12 cellular contexts compared by ENCODE assay signal in the genomic region with DNA sequence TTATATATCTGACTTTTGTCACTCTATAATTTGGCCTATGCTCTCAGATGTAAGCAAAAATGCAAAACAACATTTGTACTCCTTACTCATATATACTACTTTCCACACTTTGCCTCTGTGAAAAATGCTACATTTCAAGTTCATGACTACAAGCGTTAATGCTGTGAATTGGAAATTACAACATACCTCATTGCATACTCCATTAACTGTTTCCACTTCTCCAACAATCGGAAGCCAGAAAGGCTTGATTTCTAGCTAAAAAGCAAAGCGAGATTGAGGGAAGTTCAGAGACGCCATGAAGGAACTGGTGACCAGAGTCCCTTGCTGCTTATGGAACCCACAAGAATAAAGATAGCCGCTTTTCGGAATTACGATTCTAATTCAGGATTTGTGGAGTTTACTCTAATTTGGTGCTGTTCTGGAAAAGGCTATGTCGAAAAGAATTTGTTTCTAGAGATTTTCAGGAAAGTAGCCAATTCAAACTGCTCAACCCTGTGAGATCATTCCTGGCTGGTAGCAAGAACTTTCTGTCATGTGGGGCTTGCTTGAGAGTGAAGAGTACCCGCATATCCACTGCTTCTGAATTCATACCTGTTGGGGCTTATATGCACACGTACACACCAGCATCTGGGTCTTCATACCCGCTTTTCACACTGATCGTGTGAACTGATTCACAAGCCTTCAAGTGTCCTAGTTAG.
DNase-seq lines count a peak whose midpoint lies in the region; ATAC-seq and TF ChIP-seq lines count a peak whose summit lies in the region.
"Had no signal": no experiment of that assay in that cellular context is flagged by ENCODE, and none has a peak within 500 bp of the region (broad histone marks: within the 10 kb centered on the region; RNA-seq: fewer than 3 reads in every experiment).

No MANE protein-coding gene starts in this region.

- peak; percentile 83 for DNase-seq in NOMO-1 treated with DMSO at 0.1 percent for 48 hours (lab: John Stamatoyannopoulos, UW; ENCODE audit: unreplicated experiment)
- DNase-seq in esophagus squamous epithelium (lab: John Stamatoyannopoulos, UW) = no peak
- no peak for DNase-seq in nephron progenitor cell
- no peak for DNase-seq in tibial nerve (ENCODE audit: low spot score in 2 of 2)
- no peak for DNase-seq in foreskin melanocyte
- DNase-seq in activated T-cell treated with anti-CD3 and anti-CD28 coated beads, Interleukin-2, amount 50 U/mL, for 48 hours = no peak
- no peak for DNase-seq in pons (ENCODE audit: low spot score)
- DNase-seq: activated gamma-delta T cell treated with Interleukin-2 at 50 U/mL for 16 hours; naive thymus-derived CD8-positive, alpha-beta T cell; NCI-H748 treated with DMSO at 0.1 percent for 48 hours; SK-N-SH had no signal

- no peak for ATAC-seq in HG02970 (IDR thresholded peaks at IDR 0.05; ENCODE audit: low FRiP score, unreplicated experiment)
- ATAC-seq: naive thymus-derived CD8-positive, alpha-beta T cell had no signal

- peak overlapping the region in 1 of 4 donors; percentile 44 for H3K4me3 ChIP-seq in esophagus squamous epithelium
- no peak overlapping the region for H3K4me3 ChIP-seq in tibial nerve

- TF ChIP-seq CTCF in esophagus squamous epithelium (IDR thresholded peaks at IDR 0.05) (no peak), nephron progenitor cell (IDR thresholded peaks at IDR 0.05) (no peak), tibial nerve (IDR thresholded peaks at IDR 0.05) (no peak)

- intact Hi-C loops in esophagus squamous epithelium (cut with DNase I) = no loop called here

- peak overlapping the region; percentile 63 to 71 (median 71) for H3K27ac ChIP-seq in esophagus squamous epithelium
- peak overlapping the region; percentile 44 to 81 (median 58) for H3K27ac ChIP-seq in tibial nerve

- peaks cover 88% of the 10 kb centered on the region for H3K4me1 Mint-ChIP-seq in nephron progenitor cell

- H3K36me3 ChIP-seq in esophagus squamous epithelium (no peaks in the 10 kb centered on the region), tibial nerve (no peaks in the 10 kb centered on the region)

- peak overlapping the region; percentile 76 for H3K4me3 Mint-ChIP-seq in nephron progenitor cell
- H3K4me3 Mint-ChIP-seq: naive thymus-derived CD8-positive, alpha-beta T cell had no signal

- peak overlapping the region; percentile 100 for H3K27ac Mint-ChIP-seq in nephron progenitor cell
- H3K27ac Mint-ChIP-seq: naive thymus-derived CD8-positive, alpha-beta T cell had no signal

- H3K27me3 ChIP-seq in esophagus squamous epithelium (no peaks in the 10 kb centered on the region), tibial nerve (no peaks in the 10 kb centered on the region)

- H3K9me3 Mint-ChIP-seq in nephron progenitor cell = no peaks in the 10 kb centered on the region
- H3K9me3 Mint-ChIP-seq: naive thymus-derived CD8-positive, alpha-beta T cell had no signal

- peaks cover 5 to 43% (median 30%) of the 10 kb centered on the region in 3 donors for H3K4me1 ChIP-seq in esophagus squamous epithelium
- H3K4me1 ChIP-seq in tibial nerve = peaks cover 0 to 39% (median 0%) of the 10 kb centered on the region in 4 donors

- no peaks in the 10 kb centered on the region for H3K27me3 Mint-ChIP-seq in nephron progenitor cell (ENCODE audit: low read depth, poor library complexity)

- no peaks in the 10 kb centered on the region for H3K36me3 Mint-ChIP-seq in nephron progenitor cell (ENCODE audit: low read depth)
- H3K36me3 Mint-ChIP-seq: naive thymus-derived CD8-positive, alpha-beta T cell had no signal

- no peak for TF ChIP-seq POLR2A in esophagus squamous epithelium (IDR thresholded peaks at IDR 0.05)
- no peak for TF ChIP-seq POLR2A in tibial nerve (IDR thresholded peaks at IDR 0.05)

- H3K9me3 ChIP-seq in esophagus squamous epithelium (no peaks in the 10 kb centered on the region), tibial nerve (no peaks in the 10 kb centered on the region)
- H3K9me3 ChIP-seq: SK-N-SH had no signal

- no peak for TF ChIP-seq EP300 in tibial nerve (IDR thresholded peaks at IDR 0.05)

- 75 to 86% methylated on average over 12 of the region's 12 CpGs for WGBS in esophagus squamous epithelium, 2 donors
- WGBS in tibial nerve, 2 donors = 67 to 69% methylated on average over 12 of the region's 12 CpGs
